Comparison of ENCODE assay signal across 11 cellular contexts in genomic region chr12:109571773-109572505, GRCh38. TPM values are rescaled to one million over a fixed set of nuclear protein-coding genes. Genes with fewer than 3 reads are reported as not detected.
DNase-seq lines count a peak whose midpoint lies in the region; TF ChIP-seq lines count a peak whose summit lies in the region.
"Had no signal": no experiment of that assay in that cellular context is flagged by ENCODE, and none has a peak within 500 bp of the region (broad histone marks: within the 10 kb centered on the region; RNA-seq: fewer than 3 reads in every experiment).

No MANE protein-coding gene starts in this region.

- H3K36me3 Mint-ChIP-seq in T-helper 2 cell treated with Interferon-gamma antibody and Interleukin-4, amounts not matched to agents 5 μg/mL and 100 μg/mL, for 36 hours (ENCODE audit: low read depth), result peaks cover 20% of the 10 kb centered on the region
- H3K36me3 Mint-ChIP-seq in endodermal cell (ENCODE audit: low read depth), result peaks cover 20% of the 10 kb centered on the region

- TF ChIP-seq CTCF in OCI-LY3 (IDR thresholded peaks at IDR 0.05; ENCODE audit: low read depth, low read length) (no peak), endodermal cell (conservative IDR thresholded peaks at IDR 0.05) (no peak)

- H3K9me3 ChIP-seq in OCI-LY3 (ENCODE audit: insufficient read depth, low read length) (no peaks in the 10 kb centered on the region), endodermal cell (ENCODE audit: control insufficient read depth, low read length) (no peaks in the 10 kb centered on the region), trophoblast cell (ENCODE audit: insufficient read depth, low read depth, low read length) (no peaks in the 10 kb centered on the region)

- no peak overlapping the region for H2AK5ac ChIP-seq in trophoblast cell (ENCODE audit: low read length)

- no peak overlapping the region for H2BK120ac ChIP-seq in trophoblast cell (ENCODE audit: insufficient read depth, low read length, poor library complexity)

- 96% methylated on average over 4 of the region's 5 CpGs; no CpG with 5 or more reads in 1 of the 2 experiments for WGBS in endodermal cell (ENCODE audit: insufficient coverage in 1 of 2, insufficient read length in 1 of 2), 2 experiments
- no CpG with 5 or more reads among the region's 5 CpGs for whole genome bisulfite sequencing in trophoblast cell (ENCODE audit: extremely low coverage, insufficient coverage, insufficient read length)

- H3K9me3 Mint-ChIP-seq in T-helper 2 cell treated with Interferon-gamma antibody and Interleukin-4, amounts not matched to agents 5 μg/mL and 100 μg/mL, for 36 hours, result no peaks in the 10 kb centered on the region
- no peaks in the 10 kb centered on the region for H3K9me3 Mint-ChIP-seq in endodermal cell
- H3K9me3 Mint-ChIP-seq: activated naive CD4-positive, alpha-beta T cell treated with anti-CD3 and anti-CD28 coated beads, Interleukin-2, amount 50 U/mL, for 24 hours had no signal

- H3K4me1 ChIP-seq in OCI-LY3 (ENCODE audit: low read length) (peaks cover 15% of the 10 kb centered on the region), endodermal cell (ENCODE audit: control insufficient read depth, insufficient read depth, low read length) (no peaks in the 10 kb centered on the region), trophoblast cell (ENCODE audit: control insufficient read depth in 1 of 2, insufficient read depth in 2 of 2, low read length in 2 of 2) (peaks cover 5 to 12% of the 10 kb centered on the region in 2 experiments)

- H3K27me3 ChIP-seq in OCI-LY3 (ENCODE audit: low read depth, low read length), result no peaks in the 10 kb centered on the region
- H3K27me3 ChIP-seq in endodermal cell (ENCODE audit: control insufficient read depth, insufficient read depth, low read length, poor library complexity, severe bottlenecking), result no peaks in the 10 kb centered on the region
- no peaks in the 10 kb centered on the region for H3K27me3 ChIP-seq in trophoblast cell (ENCODE audit: insufficient read depth, low read length)
- H3K27me3 ChIP-seq: dorsolateral prefrontal cortex had no signal

- H3K4me3 ChIP-seq in OCI-LY3 (ENCODE audit: low read length) (peak overlapping the region; percentile 100), endodermal cell (ENCODE audit: low read length) (peak overlapping the region; percentile 79), trophoblast cell (ENCODE audit: low read depth, low read length) (no peak overlapping the region)

- no peaks in the 10 kb centered on the region for H4K20me1 ChIP-seq in OCI-LY3 (ENCODE audit: insufficient read depth, low read length)

- no peak overlapping the region for H4K12ac ChIP-seq in trophoblast cell (ENCODE audit: low read depth, low read length)

- H3K27ac ChIP-seq in OCI-LY3 (ENCODE audit: low read length) (no peak overlapping the region), endodermal cell (ENCODE audit: low read depth, low read length) (no peak overlapping the region), trophoblast cell (ENCODE audit: low read depth, low read length) (no peak overlapping the region)

- peaks cover 25% of the 10 kb centered on the region for H3K4me1 Mint-ChIP-seq in T-helper 2 cell treated with Interferon-gamma antibody and Interleukin-4, amounts not matched to agents 5 μg/mL and 100 μg/mL, for 36 hours (ENCODE audit: low read depth)
- peaks cover 16% of the 10 kb centered on the region for H3K4me1 Mint-ChIP-seq in endodermal cell

- no peak overlapping the region for H3K18ac ChIP-seq in trophoblast cell (ENCODE audit: low read length)

- H3K14ac ChIP-seq in trophoblast cell (ENCODE audit: low read length), result no peak overlapping the region

- no peaks in the 10 kb centered on the region for H3K27me3 Mint-ChIP-seq in T-helper 2 cell treated with Interferon-gamma antibody and Interleukin-4, amounts not matched to agents 5 μg/mL and 100 μg/mL, for 36 hours (ENCODE audit: low read depth)
- H3K27me3 Mint-ChIP-seq in endodermal cell (ENCODE audit: insufficient read depth), result no peaks in the 10 kb centered on the region
- H3K27me3 Mint-ChIP-seq: activated naive CD4-positive, alpha-beta T cell treated with anti-CD3 and anti-CD28 coated beads, Interleukin-2, amount 50 U/mL, for 24 hours had no signal

- H3K36me3 ChIP-seq in OCI-LY3 (replicated peaks; ENCODE audit: low read depth, low read length) (peaks cover 36% of the 10 kb centered on the region), endodermal cell (ENCODE audit: control insufficient read depth, insufficient read depth, low read length) (peaks cover 14% of the 10 kb centered on the region), trophoblast cell (ENCODE audit: control insufficient read depth in 1 of 2, insufficient read depth in 2 of 2, low read length in 2 of 2) (peaks cover 20 to 24% of the 10 kb centered on the region in 2 experiments)

- no peak overlapping the region for H3K4ac ChIP-seq in trophoblast cell (ENCODE audit: low read depth, low read length)

- H2AFZ ChIP-seq in OCI-LY3 (ENCODE audit: low read depth, low read length) (no peak overlapping the region), trophoblast cell (ENCODE audit: insufficient read depth, low read length, poor library complexity) (no peak overlapping the region)

- H3K4me2 ChIP-seq in OCI-LY3 (ENCODE audit: low read length), result peak overlapping the region; percentile 90
- H3K4me2 ChIP-seq in trophoblast cell (ENCODE audit: low read length), result peak overlapping the region; percentile 80

- H2BK12ac ChIP-seq in trophoblast cell (ENCODE audit: low read length), result no peak overlapping the region

- H3K9ac ChIP-seq in OCI-LY3 (ENCODE audit: low read length) (0 out of 2 replicates have a peak overlapping the region, but pooled peaks have one; percentile 85), endodermal cell (ENCODE audit: extremely low read depth, low read length, poor library complexity, severe bottlenecking) (no peak overlapping the region), trophoblast cell (ENCODE audit: low read length) (no peak overlapping the region)

- peaks cover 8% of the 10 kb centered on the region for H3K79me1 ChIP-seq in trophoblast cell (ENCODE audit: low read length)

- H3K4me3 Mint-ChIP-seq in T-helper 2 cell treated with Interferon-gamma antibody and Interleukin-4, amounts not matched to agents 5 μg/mL and 100 μg/mL, for 36 hours, result peak overlapping the region; percentile 91
- no peak overlapping the region for H3K4me3 Mint-ChIP-seq in endodermal cell

- H3K23ac ChIP-seq in trophoblast cell (ENCODE audit: low read length), result no peak overlapping the region

- no peak overlapping the region for H2BK5ac ChIP-seq in trophoblast cell (ENCODE audit: low read depth, low read length, poor library complexity)

- H4K91ac ChIP-seq in trophoblast cell (ENCODE audit: low read depth, low read length), result no peak overlapping the region

- no peak overlapping the region for H4K8ac ChIP-seq in trophoblast cell (ENCODE audit: low read depth, low read length)

- peak overlapping the region; percentile 57 for H3K27ac Mint-ChIP-seq in T-helper 2 cell treated with Interferon-gamma antibody and Interleukin-4, amounts not matched to agents 5 μg/mL and 100 μg/mL, for 36 hours
- H3K27ac Mint-ChIP-seq in endodermal cell, result no peak overlapping the region

- H3K79me2 ChIP-seq in OCI-LY3 (ENCODE audit: low read length), result peaks cover 21% of the 10 kb centered on the region
- peaks cover 5% of the 10 kb centered on the region for H3K79me2 ChIP-seq in trophoblast cell (ENCODE audit: control insufficient read depth, insufficient read depth, low read length, poor library complexity)

- DNase-seq in T-helper 2 cell treated with Interferon-gamma antibody and Interleukin-4, amounts not matched to agents 5 μg/mL and 100 μg/mL, for 36 hours (ENCODE audit: low spot score), result no peak
- DNase-seq in T-helper 2 cell, result no peak
- DNase-seq in endodermal cell, result no peak
- no peak for DNase-seq in trophoblast cell
- no peak for DNase-seq in Ammon's horn (ENCODE audit: low spot score)
- no peak for DNase-seq in ureter (ENCODE audit: low spot score)
- no peak for DNase-seq in activated CD8-positive, alpha-beta memory T cell treated with anti-CD3 and anti-CD28 coated beads, Interleukin-2, amount 50 U/mL, for 48 hours
- DNase-seq: dorsolateral prefrontal cortex; stimulated activated CD4-positive, alpha-beta T cell treated with anti-CD3 and anti-CD28 coated beads, Interleukin-2, amount 100 ng/mL, for 24 hours had no signal

RNA-seq across cellular contexts. Expression of gene MMAB, which starts 1.4 kb away (rescaled TPM):
- total RNA-seq in endodermal cell (10 to 100 TPM; 24.9 to 28.2 TPM), ureter (65.8 TPM)
- polyA plus RNA-seq in endodermal cell (2013, experiment 1 of 2), result 63.3 TPM
- 58.3 TPM for polyA plus RNA-seq in endodermal cell (2013, experiment 2 of 2)
- polyA plus RNA-seq in trophoblast cell (2013), result 21.0 and 23.1 TPM in 2 replicates

RNA-seq across cellular contexts. Expression of gene MVK, which starts 1.7 kb away (rescaled TPM):
- total RNA-seq in endodermal cell (10 to 100 TPM; 12.8 to 22.6 TPM), ureter (44.0 TPM)
- 31.2 TPM for polyA plus RNA-seq in endodermal cell (2013, experiment 1 of 2)
- 32.0 TPM for polyA plus RNA-seq in endodermal cell (2013, experiment 2 of 2)
- polyA plus RNA-seq in trophoblast cell (2013), result 28.5 and 28.6 TPM in 2 replicates
